Comparison of ENCODE assay signal across 30 cellular contexts in genomic region chr17:47879776-47880452, GRCh38. TPM values are rescaled to one million over a fixed set of nuclear protein-coding genes. Genes with fewer than 3 reads are reported as not detected.
"Had no signal": no experiment of that assay in that cellular context is flagged by ENCODE, and none has a peak within 500 bp of the region (broad histone marks: within the 10 kb centered on the region; RNA-seq: fewer than 3 reads in every experiment).

No MANE protein-coding gene starts in this region.

- H3K4me1 ChIP-seq: psoas muscle, uterus had no signal

- H3K9me3 ChIP-seq: esophagus squamous epithelium, heart right ventricle, left lung, ovary, psoas muscle, thoracic aorta, tibial nerve, upper lobe of right lung, uterus had no signal

- FAIRE-seq: endometrium, islet of Langerhans had no signal

- H3K36me3 Mint-ChIP-seq: naive thymus-derived CD8-positive, alpha-beta T cell had no signal

- H3K27me3 ChIP-seq: ovary, upper lobe of right lung, uterus had no signal

- H3K4me3 ChIP-seq: coronary artery, esophagus squamous epithelium, heart right ventricle, left lung, ovary, psoas muscle, skin epidermis, thoracic aorta, tibial nerve, upper lobe of right lung, uterus had no signal

- H3K27ac ChIP-seq: coronary artery, esophagus squamous epithelium, heart right ventricle, left lung, ovary, psoas muscle, thoracic aorta, tibial nerve, upper lobe of right lung, uterus had no signal

- H3K36me3 ChIP-seq: esophagus squamous epithelium, heart right ventricle, left lung, ovary, thoracic aorta, tibial nerve, upper lobe of right lung, uterus had no signal

- H3K9me3 Mint-ChIP-seq: naive thymus-derived CD8-positive, alpha-beta T cell; nephron progenitor cell; stimulated activated naive B cell treated with anti-CD40 and anti-IgM and Interleukin-4, amounts not matched to agents 10 μg/mL and 1 μg/mL and 100 μg/mL, for 72 hours; stimulated activated naive CD8-positive, alpha-beta T cell treated with anti-CD3 and anti-CD28 coated beads, Interleukin-15, Interleukin-2, amounts not matched to agents 100 ng/mL and 50 ng/mL, for 24 hours had no signal

- H3K27ac Mint-ChIP-seq: stimulated activated naive B cell treated with anti-CD40 and anti-IgM and Interleukin-4, amounts not matched to agents 10 μg/mL and 1 μg/mL and 100 μg/mL, for 72 hours; stimulated activated naive CD8-positive, alpha-beta T cell treated with anti-CD3 and anti-CD28 coated beads, Interleukin-15, Interleukin-2, amounts not matched to agents 100 ng/mL and 50 ng/mL, for 24 hours had no signal

- DNase-seq: effector memory CD4-positive, alpha-beta T cell; erythroblast; esophagus squamous epithelium; foreskin melanocyte; glutamatergic neuron; heart right ventricle; hippocampal formation; left cardiac atrium; left lung; mesendoderm; naive thymus-derived CD8-positive, alpha-beta T cell; nephron progenitor cell; occipital lobe; ovary; psoas muscle; right cardiac atrium; stimulated activated CD4-positive, alpha-beta T cell treated with anti-CD3 and anti-CD28 coated beads, Interleukin-15, amount 100 ng/mL, for 24 hours; stimulated activated CD4-positive, alpha-beta T cell treated with anti-CD3 and anti-CD28 coated beads, Interleukin-2, amount 100 ng/mL, for 48 hours; stimulated activated naive B cell treated with anti-CD40 and anti-IgM and Interleukin-4, amounts not matched to agents 10 μg/mL and 1 μg/mL and 100 μg/mL, for 72 hours; upper lobe of right lung; uterus had no signal

- H3K4me3 Mint-ChIP-seq: naive thymus-derived CD8-positive, alpha-beta T cell; stimulated activated naive B cell treated with anti-CD40 and anti-IgM and Interleukin-4, amounts not matched to agents 10 μg/mL and 1 μg/mL and 100 μg/mL, for 72 hours; stimulated activated naive CD8-positive, alpha-beta T cell treated with anti-CD3 and anti-CD28 coated beads, Interleukin-15, Interleukin-2, amounts not matched to agents 100 ng/mL and 50 ng/mL, for 24 hours had no signal

- H3K4me1 Mint-ChIP-seq: stimulated activated naive B cell treated with anti-CD40 and anti-IgM and Interleukin-4, amounts not matched to agents 10 μg/mL and 1 μg/mL and 100 μg/mL, for 72 hours had no signal

- ATAC-seq: heart right ventricle; left cardiac atrium; left lung; naive thymus-derived CD8-positive, alpha-beta T cell; psoas muscle; right cardiac atrium; stimulated activated naive B cell treated with anti-CD40 and anti-IgM and Interleukin-4, amounts not matched to agents 10 μg/mL and 1 μg/mL and 100 μg/mL, for 72 hours; upper lobe of right lung had no signal

RNA-seq across cellular contexts. Expression of gene SP6, which starts 29.0 kb away (rescaled TPM):
- total RNA-seq: thoracic aorta had no signal

RNA-seq across cellular contexts. Expression of gene LRRC46, which starts 48.4 kb away (rescaled TPM):
- total RNA-seq: dermis blood vessel endothelial cell, left cardiac atrium, lower leg skin, occipital lobe had no signal
